ENCODE assay signal across 1 cellular context in the genomic region with DNA sequence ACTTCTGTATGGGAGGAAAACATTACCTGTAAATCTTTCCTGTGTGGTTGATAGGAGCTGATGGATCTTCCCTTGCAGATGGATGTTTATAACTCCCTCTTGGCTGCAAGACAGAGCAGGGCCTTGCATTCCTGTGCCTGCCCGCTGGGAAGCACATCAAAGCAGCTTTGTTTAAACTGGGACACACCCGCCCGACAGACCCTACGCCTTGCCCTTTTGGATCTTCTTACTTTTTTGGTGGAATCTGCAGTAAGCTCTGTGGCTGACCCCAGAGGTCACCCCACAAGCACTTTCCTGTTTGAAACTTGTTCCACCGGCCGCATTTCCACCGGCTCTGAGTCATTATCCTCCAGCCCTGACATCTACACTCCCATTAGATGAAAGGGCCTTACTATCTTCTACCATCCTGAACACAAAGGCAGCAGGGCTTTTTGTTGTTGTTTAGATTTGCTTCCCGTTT.
A peak's percentile ranks its signal among the peaks of the same experiment; 100 is the strongest.
TF ChIP-seq lines count a peak whose summit lies in the region.

No MANE protein-coding gene starts in this region.

TF ChIP-seq in HepG2, 621 proteins besides CTCF, POLR2A, EP300 and RAD21 (continued from another document):
- TF ChIP-seq, protein P1, sequence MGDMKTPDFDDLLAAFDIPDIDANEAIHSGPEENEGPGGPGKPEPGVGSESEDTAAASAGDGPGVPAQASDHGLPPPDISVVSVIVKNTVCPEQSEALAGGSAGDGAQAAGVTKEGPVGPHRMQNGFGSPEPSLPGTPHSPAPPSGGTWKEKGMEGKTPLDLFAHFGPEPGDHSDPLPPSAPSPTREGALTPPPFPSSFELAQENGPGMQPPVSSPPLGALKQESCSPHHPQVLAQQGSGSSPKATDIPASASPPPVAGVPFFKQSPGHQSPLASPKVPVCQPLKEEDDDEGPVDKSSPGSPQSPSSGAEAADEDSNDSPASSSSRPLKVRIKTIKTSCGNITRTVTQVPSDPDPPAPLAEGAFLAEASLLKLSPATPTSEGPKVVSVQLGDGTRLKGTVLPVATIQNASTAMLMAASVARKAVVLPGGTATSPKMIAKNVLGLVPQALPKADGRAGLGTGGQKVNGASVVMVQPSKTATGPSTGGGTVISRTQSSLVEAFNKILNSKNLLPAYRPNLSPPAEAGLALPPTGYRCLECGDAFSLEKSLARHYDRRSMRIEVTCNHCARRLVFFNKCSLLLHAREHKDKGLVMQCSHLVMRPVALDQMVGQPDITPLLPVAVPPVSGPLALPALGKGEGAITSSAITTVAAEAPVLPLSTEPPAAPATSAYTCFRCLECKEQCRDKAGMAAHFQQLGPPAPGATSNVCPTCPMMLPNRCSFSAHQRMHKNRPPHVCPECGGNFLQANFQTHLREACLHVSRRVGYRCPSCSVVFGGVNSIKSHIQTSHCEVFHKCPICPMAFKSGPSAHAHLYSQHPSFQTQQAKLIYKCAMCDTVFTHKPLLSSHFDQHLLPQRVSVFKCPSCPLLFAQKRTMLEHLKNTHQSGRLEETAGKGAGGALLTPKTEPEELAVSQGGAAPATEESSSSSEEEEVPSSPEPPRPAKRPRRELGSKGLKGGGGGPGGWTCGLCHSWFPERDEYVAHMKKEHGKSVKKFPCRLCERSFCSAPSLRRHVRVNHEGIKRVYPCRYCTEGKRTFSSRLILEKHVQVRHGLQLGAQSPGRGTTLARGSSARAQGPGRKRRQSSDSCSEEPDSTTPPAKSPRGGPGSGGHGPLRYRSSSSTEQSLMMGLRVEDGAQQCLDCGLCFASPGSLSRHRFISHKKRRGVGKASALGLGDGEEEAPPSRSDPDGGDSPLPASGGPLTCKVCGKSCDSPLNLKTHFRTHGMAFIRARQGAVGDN (CRISPR knock-in tag; IDR thresholded peaks at IDR 0.05): peak; percentile 40; the same call in 1 of the 2 replicates
- TF ChIP-seq ZKSCAN8 (CRISPR knock-in tag; IDR thresholded peaks at IDR 0.05; ENCODE audit: borderline replicate concordance) (0 out of 2 replicates have a peak, but pooled peaks have one; percentile 40), SUZ12 (IDR thresholded peaks at IDR 0.05; ENCODE audit: low read depth, low read length) (no peak), JUNB (CRISPR knock-in tag; IDR thresholded peaks at IDR 0.05; ENCODE audit: borderline replicate concordance) (no peak; the same call in 1 of the 2 replicates), NCOR1 (IDR thresholded peaks at IDR 0.05; ENCODE audit: borderline replicate concordance, low read length) (peak; percentile 39; the same call in 1 of the 2 replicates), EHMT2 (IDR thresholded peaks at IDR 0.05; ENCODE audit: borderline replicate concordance, low read depth, low read length) (no peak), SPEN (CRISPR knock-in tag; IDR thresholded peaks at IDR 0.05; ENCODE audit: low read depth) (no peak; the same call in 1 of the 2 replicates), ZNF7 (CRISPR knock-in tag; IDR thresholded peaks at IDR 0.05) (0 out of 2 replicates have a peak, but pooled peaks have one; percentile 20), BCL6 (CRISPR knock-in tag; IDR thresholded peaks at IDR 0.05) (peak; percentile 84), ZNF772 (CRISPR knock-in tag; IDR thresholded peaks at IDR 0.05) (no peak), ZNF232 (CRISPR knock-in tag; IDR thresholded peaks at IDR 0.05; ENCODE audit: borderline replicate concordance) (no peak)
- TF ChIP-seq, protein P2, sequence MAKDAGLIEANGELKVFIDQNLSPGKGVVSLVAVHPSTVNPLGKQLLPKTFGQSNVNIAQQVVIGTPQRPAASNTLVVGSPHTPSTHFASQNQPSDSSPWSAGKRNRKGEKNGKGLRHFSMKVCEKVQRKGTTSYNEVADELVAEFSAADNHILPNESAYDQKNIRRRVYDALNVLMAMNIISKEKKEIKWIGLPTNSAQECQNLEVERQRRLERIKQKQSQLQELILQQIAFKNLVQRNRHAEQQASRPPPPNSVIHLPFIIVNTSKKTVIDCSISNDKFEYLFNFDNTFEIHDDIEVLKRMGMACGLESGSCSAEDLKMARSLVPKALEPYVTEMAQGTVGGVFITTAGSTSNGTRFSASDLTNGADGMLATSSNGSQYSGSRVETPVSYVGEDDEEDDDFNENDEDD (CRISPR knock-in tag; IDR thresholded peaks at IDR 0.05; ENCODE audit: borderline replicate concordance): peak; percentile 24; the same call in 1 of the 2 replicates
